In the genomic region with DNA sequence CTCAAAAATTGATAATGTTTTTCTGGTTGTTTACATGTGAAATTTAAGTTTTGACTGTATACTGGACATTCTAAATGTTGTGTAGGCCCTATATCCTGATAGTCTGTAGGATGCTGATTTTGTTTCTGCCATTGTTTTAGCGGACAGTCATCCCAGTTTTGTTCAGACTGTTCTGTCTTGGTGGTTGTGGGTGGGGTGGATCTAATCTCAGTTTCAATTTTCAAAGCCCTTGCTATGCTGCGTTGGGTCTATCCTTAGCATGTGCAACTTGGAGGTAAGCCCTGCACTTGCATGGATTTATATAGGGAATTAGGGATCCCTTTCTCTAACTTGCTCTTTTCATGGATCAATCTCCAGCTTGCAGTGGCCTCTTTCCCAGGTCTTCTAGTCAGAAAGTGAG, we compare ENCODE assay signal across 1 cellular context.
TF ChIP-seq lines count a peak whose summit lies in the region.

No MANE protein-coding gene starts in this region.

TF ChIP-seq in IMR-90, 13 proteins besides CTCF, POLR2A, EP300 and RAD21 (continued from another document):
- TF ChIP-seq NFE2L2 (IDR thresholded peaks at IDR 0.05; ENCODE audit: low read depth, low read length) (no peak), BHLHE40 (IDR thresholded peaks at IDR 0.05; ENCODE audit: low read depth, low read length) (no peak), MXI1 (IDR thresholded peaks at IDR 0.05; ENCODE audit: borderline replicate concordance, low read depth, low read length) (no peak), CEBPB (IDR thresholded peaks at IDR 0.05; ENCODE audit: low read depth, low read length) (no peak), CHD1 (IDR thresholded peaks at IDR 0.05; ENCODE audit: low read depth, low read length) (no peak), MAZ (IDR thresholded peaks at IDR 0.05; ENCODE audit: borderline replicate concordance, low read depth, low read length) (no peak), MAFK (IDR thresholded peaks at IDR 0.05; ENCODE audit: low read depth, low read length) (no peak)
